1 cellular context compared by ENCODE assay signal in genomic region chr12:12997734-12998133, GRCh38.
TF ChIP-seq lines count a peak whose summit lies in the region.

No MANE protein-coding gene starts in this region.

TF ChIP-seq in GM23338, 12 proteins besides CTCF, POLR2A, EP300 and RAD21:
- TF ChIP-seq REST (IDR thresholded peaks at IDR 0.05; ENCODE audit: unreplicated experiment) (no peak), CREB1 (CRISPR knock-in tag; IDR thresholded peaks at IDR 0.05; ENCODE audit: low read depth) (no peak), NANOG (IDR thresholded peaks at IDR 0.05; ENCODE audit: borderline replicate concordance) (no peak), ZNF462 (CRISPR knock-in tag; IDR thresholded peaks at IDR 0.05) (no peak), JUNB (IDR thresholded peaks at IDR 0.05; ENCODE audit: unreplicated experiment) (no peak), ETS1 (IDR thresholded peaks at IDR 0.05) (no peak), STAT1 (IDR thresholded peaks at IDR 0.05; ENCODE audit: unreplicated experiment) (no peak), POLR2AphosphoS5 (IDR thresholded peaks at IDR 0.05; ENCODE audit: low read depth) (no peak), ZNF331 (CRISPR knock-in tag; IDR thresholded peaks at IDR 0.05; ENCODE audit: low read depth) (no peak), ZNF114 (CRISPR knock-in tag; IDR thresholded peaks at IDR 0.05) (no peak), EZH2phosphoT487 (IDR thresholded peaks at IDR 0.05; ENCODE audit: unreplicated experiment) (no peak)
